Comparison of ENCODE assay signal across 12 cellular contexts in genomic region chr10:62454696-62455451, GRCh38.
A peak's percentile ranks its signal among the peaks of the same experiment; 100 is the strongest.
DNase-seq lines count a peak whose midpoint lies in the region; ATAC-seq and TF ChIP-seq lines count a peak whose summit lies in the region.
"Had no signal": no experiment of that assay in that cellular context is flagged by ENCODE, and none has a peak within 500 bp of the region (broad histone marks: within the 10 kb centered on the region; RNA-seq: fewer than 3 reads in every experiment).

No MANE protein-coding gene starts in this region.

- ATAC-seq in left lung (peak; percentile 93), HG02885 (IDR thresholded peaks at IDR 0.05; ENCODE audit: poor library complexity, unreplicated experiment) (no peak), HG02981 (IDR thresholded peaks at IDR 0.05; ENCODE audit: unreplicated experiment) (no peak)
- ATAC-seq: natural killer cell had no signal

- peaks cover 5 to 19% of the 10 kb centered on the region in 2 donors for H3K4me1 ChIP-seq in left lung

- in situ Hi-C loops in ACHN (cut with HindIII; ENCODE audit: low pct_ligation_motif_present, low pct_unique_long_range_greater_than_20kb, low sequenced_read_pairs), result no loop called here

- no peaks in the 10 kb centered on the region for H3K36me3 ChIP-seq in left lung
- H3K36me3 ChIP-seq: WERI-Rb-1 had no signal

- no peaks in the 10 kb centered on the region for H3K9me3 ChIP-seq in left lung

- TF ChIP-seq CTCF in cardiac fibroblast (IDR thresholded peaks at IDR 0.05; ENCODE audit: low read depth, low read length) (no peak), left lung (IDR thresholded peaks at IDR 0.05) (no peak)

- peak overlapping the region in 1 of 2 donors; percentile 28 for H3K27ac ChIP-seq in left lung
- H3K27ac ChIP-seq: WERI-Rb-1 had no signal

- H3K4me3 ChIP-seq in cardiac fibroblast (replicated peaks in 1 of 2; ENCODE audit: low read depth in 2 of 2, low read length in 2 of 2), result no peak overlapping the region
- H3K4me3 ChIP-seq in left lung, result no peak overlapping the region

- no peaks in the 10 kb centered on the region for H3K27me3 ChIP-seq in left lung

- intact Hi-C loops in left lung (cut with DNase I), result no loop called here

- DNase-seq in ACHN (peak; percentile 68), HuH-7 (ENCODE audit: low spot score) (peak; percentile 18), cardiac fibroblast (ENCODE audit: low read depth in 2 of 2) (peak; percentile 61 to 63), left lung (no peak), NCI-H1105 (lab: John Stamatoyannopoulos, UW) (no peak), NCI-H2171 treated with DMSO at 0.1 percent for 48 hours (lab: John Stamatoyannopoulos, UW) (no peak)
- DNase-seq: foreskin melanocyte, natural killer cell, NCI-H748 treated with DMSO at 0.1 percent for 48 hours, WERI-Rb-1 had no signal

Comparison
In these comparisons a context has a peak if more than half of its experiments do, and no peak if none do; other contexts are left out.
1. DNase-seq: peak in ACHN (single experiment), HuH-7 (single experiment) and cardiac fibroblast (2 of 2); none in left lung (0 of 2), NCI-H1105 (single experiment) and NCI-H2171 treated with DMSO at 0.1 percent for 48 hours (single experiment).